Comparison of ENCODE assay signal across 22 cellular contexts in the genomic region with DNA sequence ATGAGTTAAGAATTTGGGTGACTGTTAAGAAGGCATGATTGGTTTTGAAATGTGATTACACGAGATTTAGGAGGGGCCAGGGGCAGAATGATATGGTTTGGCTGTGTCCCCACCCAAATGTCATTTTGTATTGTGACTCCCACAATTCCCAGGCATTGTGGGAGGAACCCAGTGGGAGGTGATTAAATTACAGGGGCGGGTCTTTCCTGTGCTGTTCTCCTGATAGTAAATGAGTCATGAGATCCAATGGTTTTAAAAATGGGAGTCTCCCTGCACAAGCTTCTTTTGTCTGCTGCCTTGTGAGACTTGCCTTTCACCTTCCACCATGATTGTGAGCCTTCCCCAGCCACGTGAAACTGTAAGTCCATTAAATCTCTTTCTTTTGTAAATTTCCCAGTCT.
"Had no signal": no experiment of that assay in that cellular context is flagged by ENCODE, and none has a peak within 500 bp of the region (broad histone marks: within the 10 kb centered on the region; RNA-seq: fewer than 3 reads in every experiment).

No MANE protein-coding gene starts in this region.

- H3K27me3 ChIP-seq: MG63 had no signal

- H3K4me1 ChIP-seq: SJSA1 had no signal

- H3K9me3 ChIP-seq: MG63 had no signal

- H3K4me3 ChIP-seq: MG63, SJSA1, SK-N-MC had no signal

- H3K36me3 ChIP-seq: MG63, SJSA1 had no signal

- FAIRE-seq: RCC 7860 had no signal

- DNase-seq: Karpas-422, KG1, MG63, NCI-H1092, NCI-H1105 treated with DMSO at 0.1 percent for 48 hours, NCI-H1417 treated with DMSO at 0.1 percent for 48 hours, NCI-H146, NCI-H1694 treated with DMSO at 0.1 percent for 48 hours, NCI-H1930, NCI-H2081, NCI-H2107, NCI-H2227 treated with DMSO at 0.1 percent for 48 hours, NCI-H524 treated with DMSO at 0.1 percent for 48 hours, NCI-H69, NCI-H774, Right ventricle myocardium superior, RPMI8226, SIG-M5 had no signal

- H3K27ac ChIP-seq: HL-60, SJSA1, SK-N-MC had no signal
